ENCODE assay signal across 10 cellular contexts in genomic region chr9:129712595-129713524, GRCh38. TPM values are rescaled to one million over a fixed set of nuclear protein-coding genes. Genes with fewer than 3 reads are reported as not detected.
DNase-seq lines count a peak whose midpoint lies in the region; ATAC-seq and TF ChIP-seq lines count a peak whose summit lies in the region.
"Had no signal": no experiment of that assay in that cellular context is flagged by ENCODE, and none has a peak within 500 bp of the region (broad histone marks: within the 10 kb centered on the region; RNA-seq: fewer than 3 reads in every experiment).

No MANE protein-coding gene starts in this region.

- H3K9me3 Mint-ChIP-seq in activated naive CD8-positive, alpha-beta T cell (ENCODE audit: low read depth) = no peaks in the 10 kb centered on the region
- H3K9me3 Mint-ChIP-seq in effector memory CD8-positive, alpha-beta T cell = no peaks in the 10 kb centered on the region
- H3K9me3 Mint-ChIP-seq: activated naive CD4-positive, alpha-beta T cell treated with anti-CD3 and anti-CD28 coated beads, Interleukin-2, amount 50 U/mL, for 72 hours; T-cell had no signal

- H3K9me3 ChIP-seq in heart right ventricle = no peaks in the 10 kb centered on the region

- intact Hi-C loops in heart right ventricle (cut with DNase I) = no loop called here

- peaks cover 0 to 17% (median 0%) of the 10 kb centered on the region in 7 donors for H3K27me3 ChIP-seq in heart right ventricle

- peaks cover 23% of the 10 kb centered on the region for H3K4me1 Mint-ChIP-seq in activated naive CD8-positive, alpha-beta T cell (ENCODE audit: low read depth)
- peaks cover 4% of the 10 kb centered on the region in 2 donors for H3K4me1 Mint-ChIP-seq in effector memory CD8-positive, alpha-beta T cell (ENCODE audit: low read depth in 2 of 2)

- H3K36me3 Mint-ChIP-seq in activated naive CD8-positive, alpha-beta T cell = no peaks in the 10 kb centered on the region
- H3K36me3 Mint-ChIP-seq in effector memory CD8-positive, alpha-beta T cell (ENCODE audit: insufficient read depth) = no peaks in the 10 kb centered on the region
- H3K36me3 Mint-ChIP-seq: activated naive CD4-positive, alpha-beta T cell treated with anti-CD3 and anti-CD28 coated beads, Interleukin-2, amount 50 U/mL, for 72 hours; T-cell had no signal

- DNase-seq in GOT3 (lab: John Stamatoyannopoulos, UW) = peak; percentile 17
- DNase-seq in heart right ventricle = no peak
- peak in 7 of 49 donors; percentile 10 to 33 (median 21) for DNase-seq in substantia nigra (lab: John Stamatoyannopoulos, UW)
- no peak for DNase-seq in GM20000 (ENCODE audit: low spot score)
- DNase-seq in NCI-H1105 (lab: John Stamatoyannopoulos, UW) = no peak
- no peak for DNase-seq in effector memory CD8-positive, alpha-beta T cell
- DNase-seq: T-cell had no signal

- TF ChIP-seq CTCF in heart right ventricle (IDR thresholded peaks at IDR 0.05) (no peak), GM20000 (IDR thresholded peaks at IDR 0.05; ENCODE audit: extremely low read depth, missing control alignments) (no peak)

- H3K4me3 Mint-ChIP-seq in activated naive CD8-positive, alpha-beta T cell = peak overlapping the region; percentile 61
- no peak overlapping the region for H3K4me3 Mint-ChIP-seq in effector memory CD8-positive, alpha-beta T cell

- no peak overlapping the region for H3K27ac Mint-ChIP-seq in activated naive CD8-positive, alpha-beta T cell
- no peak overlapping the region for H3K27ac Mint-ChIP-seq in effector memory CD8-positive, alpha-beta T cell
- H3K27ac Mint-ChIP-seq: activated naive CD4-positive, alpha-beta T cell treated with anti-CD3 and anti-CD28 coated beads, Interleukin-2, amount 50 U/mL, for 72 hours had no signal

- H3K27ac ChIP-seq in heart right ventricle (peak overlapping the region in 7 of 10 donors; percentile 16 to 76 (median 61)), substantia nigra (ENCODE audit: low read depth, low read length, poor library complexity, severe bottlenecking) (peak overlapping the region; percentile 35)

- H3K4me3 ChIP-seq in heart right ventricle = peak overlapping the region in 2 of 10 donors; percentile 2 to 12

- no peak for TF ChIP-seq POLR2A in GM18505 (IDR thresholded peaks at IDR 0.05; ENCODE audit: borderline replicate concordance, extremely low read depth, insufficient read depth, insufficient read length)

- no peaks in the 10 kb centered on the region for H3K36me3 ChIP-seq in heart right ventricle

- peaks cover 0 to 32% (median 3%) of the 10 kb centered on the region in 9 donors for H3K4me1 ChIP-seq in heart right ventricle

- ATAC-seq in heart right ventricle (peak in 5 of 8 donors; percentile 8 to 51 (median 16)), GM18505 (IDR thresholded peaks at IDR 0.05; ENCODE audit: unreplicated experiment) (no peak)
- ATAC-seq in effector memory CD8-positive, alpha-beta T cell (replicated peaks) = no peak

- WGBS in heart right ventricle, 2 donors = 55 to 64% methylated on average over 34 of the region's 34 CpGs

- H3K27me3 Mint-ChIP-seq in activated naive CD8-positive, alpha-beta T cell = peaks cover 2% of the 10 kb centered on the region
- peaks cover 10 to 21% of the 10 kb centered on the region in 2 donors for H3K27me3 Mint-ChIP-seq in effector memory CD8-positive, alpha-beta T cell

RNA-seq across cellular contexts. Expression of gene PTGES, which starts 40.0 kb away (rescaled TPM):
- 1 to 10 TPM in 5 of 10 donors, under 1 TPM in 5; 0.15 to 3.6 (median 1.1) TPM for total RNA-seq in heart right ventricle
- polyA plus RNA-seq in heart right ventricle = 1 to 10 TPM; 2.6 to 5.7 TPM
- total RNA-seq: T-cell had no signal

RNA-seq across cellular contexts. Expression of gene PRRX2, which starts 47.4 kb away (rescaled TPM):
- 1 to 10 TPM in 2 of 10 donors, under 1 TPM in 8; 0.21 to 1.2 (median 0.45) TPM for total RNA-seq in heart right ventricle
- 1 to 10 TPM in 1 of 2 donors, under 1 TPM in 1; 0.29 to 3.0 TPM for polyA plus RNA-seq in heart right ventricle

Comparison
In these comparisons a context has a peak if more than half of its experiments do, and no peak if none do; other contexts are left out.
1. ATAC-seq: peak in heart right ventricle (5 of 8); none in GM18505 (single experiment) and effector memory CD8-positive, alpha-beta T cell (single experiment).